ENCODE assay signal across 1 cellular context in the genomic region with DNA sequence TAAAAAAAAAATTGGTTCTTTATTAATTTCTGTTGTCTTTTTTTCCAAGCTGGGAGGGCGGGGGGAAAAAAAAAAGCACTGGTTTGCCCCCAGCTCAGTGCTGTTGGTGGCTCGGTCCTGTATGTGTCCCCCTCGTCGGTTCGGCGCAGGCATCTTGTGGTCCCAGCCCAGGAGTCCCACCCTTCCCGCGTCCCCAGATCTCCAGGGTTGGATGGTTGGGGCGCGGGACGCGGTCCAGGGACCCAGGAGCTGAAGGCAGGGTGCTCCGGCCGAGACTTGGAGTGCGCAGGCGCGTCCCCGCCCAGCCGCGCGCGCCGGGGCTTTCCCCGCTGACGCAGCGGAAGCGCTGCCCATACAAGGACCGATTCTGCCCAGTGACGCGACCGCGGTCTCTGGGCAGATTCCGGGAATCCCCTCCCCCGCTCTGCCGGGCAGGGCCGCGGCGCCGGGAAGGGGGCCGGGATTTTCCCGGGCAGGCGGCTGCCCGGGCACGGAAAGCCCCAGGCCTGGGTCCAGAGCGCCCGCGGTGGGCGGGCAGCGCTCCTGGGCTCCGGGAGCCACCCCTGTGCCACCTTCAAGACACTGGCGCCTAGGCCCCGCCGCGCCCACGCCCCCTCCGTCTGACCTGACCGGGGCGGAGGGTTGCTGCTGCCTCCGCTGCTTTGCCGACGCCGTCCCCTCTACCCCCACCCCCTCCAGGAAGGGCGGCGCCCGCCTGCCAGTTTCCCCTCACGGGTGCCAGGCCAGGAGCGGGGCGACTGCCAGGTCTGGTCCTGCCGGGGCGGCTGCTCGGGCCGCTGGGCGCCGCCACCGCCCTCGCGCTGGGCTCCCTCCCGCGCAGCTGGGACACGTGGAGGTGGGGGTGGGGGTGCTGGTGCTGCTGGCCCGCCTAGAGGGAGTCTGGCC.
A peak's percentile ranks its signal among the peaks of the same experiment; 100 is the strongest.
TF ChIP-seq lines count a peak whose summit lies in the region.

No MANE protein-coding gene starts in this region.

TF ChIP-seq in GM12878, 131 proteins besides CTCF, POLR2A, EP300 and RAD21 (continued from another document and continues in another):
- TF ChIP-seq, protein P1, sequence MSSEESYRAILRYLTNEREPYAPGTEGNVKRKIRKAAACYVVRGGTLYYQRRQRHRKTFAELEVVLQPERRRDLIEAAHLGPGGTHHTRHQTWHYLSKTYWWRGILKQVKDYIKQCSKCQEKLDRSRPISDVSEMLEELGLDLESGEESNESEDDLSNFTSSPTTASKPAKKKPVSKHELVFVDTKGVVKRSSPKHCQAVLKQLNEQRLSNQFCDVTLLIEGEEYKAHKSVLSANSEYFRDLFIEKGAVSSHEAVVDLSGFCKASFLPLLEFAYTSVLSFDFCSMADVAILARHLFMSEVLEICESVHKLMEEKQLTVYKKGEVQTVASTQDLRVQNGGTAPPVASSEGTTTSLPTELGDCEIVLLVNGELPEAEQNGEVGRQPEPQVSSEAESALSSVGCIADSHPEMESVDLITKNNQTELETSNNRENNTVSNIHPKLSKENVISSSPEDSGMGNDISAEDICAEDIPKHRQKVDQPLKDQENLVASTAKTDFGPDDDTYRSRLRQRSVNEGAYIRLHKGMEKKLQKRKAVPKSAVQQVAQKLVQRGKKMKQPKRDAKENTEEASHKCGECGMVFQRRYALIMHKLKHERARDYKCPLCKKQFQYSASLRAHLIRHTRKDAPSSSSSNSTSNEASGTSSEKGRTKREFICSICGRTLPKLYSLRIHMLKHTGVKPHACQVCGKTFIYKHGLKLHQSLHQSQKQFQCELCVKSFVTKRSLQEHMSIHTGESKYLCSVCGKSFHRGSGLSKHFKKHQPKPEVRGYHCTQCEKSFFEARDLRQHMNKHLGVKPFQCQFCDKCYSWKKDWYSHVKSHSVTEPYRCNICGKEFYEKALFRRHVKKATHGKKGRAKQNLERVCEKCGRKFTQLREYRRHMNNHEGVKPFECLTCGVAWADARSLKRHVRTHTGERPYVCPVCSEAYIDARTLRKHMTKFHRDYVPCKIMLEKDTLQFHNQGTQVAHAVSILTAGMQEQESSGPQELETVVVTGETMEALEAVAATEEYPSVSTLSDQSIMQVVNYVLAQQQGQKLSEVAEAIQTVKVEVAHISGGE (CRISPR knock-in tag; IDR thresholded peaks at IDR 0.05), result 0 out of 2 replicates have a peak, but pooled peaks have one; percentile 33
- TF ChIP-seq, protein P2, sequence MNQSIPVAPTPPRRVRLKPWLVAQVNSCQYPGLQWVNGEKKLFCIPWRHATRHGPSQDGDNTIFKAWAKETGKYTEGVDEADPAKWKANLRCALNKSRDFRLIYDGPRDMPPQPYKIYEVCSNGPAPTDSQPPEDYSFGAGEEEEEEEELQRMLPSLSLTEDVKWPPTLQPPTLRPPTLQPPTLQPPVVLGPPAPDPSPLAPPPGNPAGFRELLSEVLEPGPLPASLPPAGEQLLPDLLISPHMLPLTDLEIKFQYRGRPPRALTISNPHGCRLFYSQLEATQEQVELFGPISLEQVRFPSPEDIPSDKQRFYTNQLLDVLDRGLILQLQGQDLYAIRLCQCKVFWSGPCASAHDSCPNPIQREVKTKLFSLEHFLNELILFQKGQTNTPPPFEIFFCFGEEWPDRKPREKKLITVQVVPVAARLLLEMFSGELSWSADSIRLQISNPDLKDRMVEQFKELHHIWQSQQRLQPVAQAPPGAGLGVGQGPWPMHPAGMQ (IDR thresholded peaks at IDR 0.05; ENCODE audit: borderline replicate concordance), result no peak
- TF ChIP-seq RELA (IDR thresholded peaks at IDR 0.05; ENCODE audit: borderline replicate concordance, partially characterized antibody) (peak; percentile 99), EGR1 (IDR thresholded peaks at IDR 0.05; ENCODE audit: borderline replicate concordance in 1 of 2, low read depth in 2 of 2, low read length in 2 of 2) (peak; percentile 11 to 62), POLR2AphosphoS2 (IDR thresholded peaks at IDR 0.05; ENCODE audit: low read depth, low read length) (peak; percentile 99), SRF (IDR thresholded peaks at IDR 0.05; ENCODE audit: low read depth in 2 of 2, low read length in 2 of 2) (peak; percentile 100), ATF7 (IDR thresholded peaks at IDR 0.05; ENCODE audit: low read depth) (peak; percentile 25; the same call in 1 of the 2 replicates), SIX5 (IDR thresholded peaks at IDR 0.05; ENCODE audit: low read depth, low read length, severe bottlenecking) (no peak), MEF2A (IDR thresholded peaks at IDR 0.05; ENCODE audit: insufficient read depth, low read depth, low read length) (no peak), SMAD1 (IDR thresholded peaks at IDR 0.05; ENCODE audit: low read depth, partially characterized antibody) (peak; percentile 74), STAT3 (IDR thresholded peaks at IDR 0.05; ENCODE audit: low read depth, low read length) (peak; percentile 70; the same call in 1 of the 2 replicates), ZNF622 (IDR thresholded peaks at IDR 0.05) (no peak), MEF2B (IDR thresholded peaks at IDR 0.05; ENCODE audit: partially characterized antibody, poor library complexity, severe bottlenecking) (peak; percentile 38), ASH2L (IDR thresholded peaks at IDR 0.05; ENCODE audit: borderline replicate concordance, low read depth) (no peak), NR2C2 (IDR thresholded peaks at IDR 0.05; ENCODE audit: borderline replicate concordance, control insufficient read depth, insufficient read length, low read depth) (no peak), CBFB (IDR thresholded peaks at IDR 0.05; ENCODE audit: low read depth) (peak; percentile 70; the same call in 1 of the 2 replicates), MYC (IDR thresholded peaks at IDR 0.05; ENCODE audit: insufficient read depth, insufficient read length, insufficient replicate concordance, low read length, severe bottlenecking) (peak; percentile 55), SREBF1 (IDR thresholded peaks at IDR 0.05; ENCODE audit: low read length) (no peak; the same call in 1 of the 2 replicates), HCFC1 (IDR thresholded peaks at IDR 0.05; ENCODE audit: low read length) (peak; percentile 34; the same call in 1 of the 2 replicates), DPF2 (IDR thresholded peaks at IDR 0.05) (peak; percentile 98), KLF5 (IDR thresholded peaks at IDR 0.05; ENCODE audit: partially characterized antibody) (peak; percentile 90), TCF7 (IDR thresholded peaks at IDR 0.05; ENCODE audit: borderline replicate concordance) (no peak), PAX8 (IDR thresholded peaks at IDR 0.05) (no peak), HDAC6 (IDR thresholded peaks at IDR 0.05; ENCODE audit: unreplicated experiment) (no peak), BHLHE40 (IDR thresholded peaks at IDR 0.05; ENCODE audit: borderline replicate concordance in 1 of 2, low read depth in 2 of 2, low read length in 1 of 2) (peak; percentile 71 to 72), NR2F1 (conservative IDR thresholded peaks at IDR 0.05) (peak; percentile 91), YY1 (IDR thresholded peaks at IDR 0.05; ENCODE audit: low read depth, low read length) (0 out of 2 replicates have a peak, but pooled peaks have one; percentile 25), BRCA1 (IDR thresholded peaks at IDR 0.05; ENCODE audit: low read depth, low read length) (0 out of 2 replicates have a peak, but pooled peaks have one; percentile 27), ZSCAN29 (IDR thresholded peaks at IDR 0.05) (no peak)
- TF ChIP-seq, protein P3, sequence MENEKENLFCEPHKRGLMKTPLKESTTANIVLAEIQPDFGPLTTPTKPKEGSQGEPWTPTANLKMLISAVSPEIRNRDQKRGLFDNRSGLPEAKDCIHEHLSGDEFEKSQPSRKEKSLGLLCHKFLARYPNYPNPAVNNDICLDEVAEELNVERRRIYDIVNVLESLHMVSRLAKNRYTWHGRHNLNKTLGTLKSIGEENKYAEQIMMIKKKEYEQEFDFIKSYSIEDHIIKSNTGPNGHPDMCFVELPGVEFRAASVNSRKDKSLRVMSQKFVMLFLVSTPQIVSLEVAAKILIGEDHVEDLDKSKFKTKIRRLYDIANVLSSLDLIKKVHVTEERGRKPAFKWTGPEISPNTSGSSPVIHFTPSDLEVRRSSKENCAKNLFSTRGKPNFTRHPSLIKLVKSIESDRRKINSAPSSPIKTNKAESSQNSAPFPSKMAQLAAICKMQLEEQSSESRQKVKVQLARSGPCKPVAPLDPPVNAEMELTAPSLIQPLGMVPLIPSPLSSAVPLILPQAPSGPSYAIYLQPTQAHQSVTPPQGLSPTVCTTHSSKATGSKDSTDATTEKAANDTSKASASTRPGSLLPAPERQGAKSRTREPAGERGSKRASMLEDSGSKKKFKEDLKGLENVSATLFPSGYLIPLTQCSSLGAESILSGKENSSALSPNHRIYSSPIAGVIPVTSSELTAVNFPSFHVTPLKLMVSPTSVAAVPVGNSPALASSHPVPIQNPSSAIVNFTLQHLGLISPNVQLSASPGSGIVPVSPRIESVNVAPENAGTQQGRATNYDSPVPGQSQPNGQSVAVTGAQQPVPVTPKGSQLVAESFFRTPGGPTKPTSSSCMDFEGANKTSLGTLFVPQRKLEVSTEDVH (IDR thresholded peaks at IDR 0.05; ENCODE audit: low read depth, partially characterized antibody), result no peak
- TF ChIP-seq, protein P4, sequence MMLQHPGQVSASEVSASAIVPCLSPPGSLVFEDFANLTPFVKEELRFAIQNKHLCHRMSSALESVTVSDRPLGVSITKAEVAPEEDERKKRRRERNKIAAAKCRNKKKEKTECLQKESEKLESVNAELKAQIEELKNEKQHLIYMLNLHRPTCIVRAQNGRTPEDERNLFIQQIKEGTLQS (IDR thresholded peaks at IDR 0.05; ENCODE audit: borderline replicate concordance, extremely low read depth, low read depth, low read length), result no peak
- TF ChIP-seq, protein P5, sequence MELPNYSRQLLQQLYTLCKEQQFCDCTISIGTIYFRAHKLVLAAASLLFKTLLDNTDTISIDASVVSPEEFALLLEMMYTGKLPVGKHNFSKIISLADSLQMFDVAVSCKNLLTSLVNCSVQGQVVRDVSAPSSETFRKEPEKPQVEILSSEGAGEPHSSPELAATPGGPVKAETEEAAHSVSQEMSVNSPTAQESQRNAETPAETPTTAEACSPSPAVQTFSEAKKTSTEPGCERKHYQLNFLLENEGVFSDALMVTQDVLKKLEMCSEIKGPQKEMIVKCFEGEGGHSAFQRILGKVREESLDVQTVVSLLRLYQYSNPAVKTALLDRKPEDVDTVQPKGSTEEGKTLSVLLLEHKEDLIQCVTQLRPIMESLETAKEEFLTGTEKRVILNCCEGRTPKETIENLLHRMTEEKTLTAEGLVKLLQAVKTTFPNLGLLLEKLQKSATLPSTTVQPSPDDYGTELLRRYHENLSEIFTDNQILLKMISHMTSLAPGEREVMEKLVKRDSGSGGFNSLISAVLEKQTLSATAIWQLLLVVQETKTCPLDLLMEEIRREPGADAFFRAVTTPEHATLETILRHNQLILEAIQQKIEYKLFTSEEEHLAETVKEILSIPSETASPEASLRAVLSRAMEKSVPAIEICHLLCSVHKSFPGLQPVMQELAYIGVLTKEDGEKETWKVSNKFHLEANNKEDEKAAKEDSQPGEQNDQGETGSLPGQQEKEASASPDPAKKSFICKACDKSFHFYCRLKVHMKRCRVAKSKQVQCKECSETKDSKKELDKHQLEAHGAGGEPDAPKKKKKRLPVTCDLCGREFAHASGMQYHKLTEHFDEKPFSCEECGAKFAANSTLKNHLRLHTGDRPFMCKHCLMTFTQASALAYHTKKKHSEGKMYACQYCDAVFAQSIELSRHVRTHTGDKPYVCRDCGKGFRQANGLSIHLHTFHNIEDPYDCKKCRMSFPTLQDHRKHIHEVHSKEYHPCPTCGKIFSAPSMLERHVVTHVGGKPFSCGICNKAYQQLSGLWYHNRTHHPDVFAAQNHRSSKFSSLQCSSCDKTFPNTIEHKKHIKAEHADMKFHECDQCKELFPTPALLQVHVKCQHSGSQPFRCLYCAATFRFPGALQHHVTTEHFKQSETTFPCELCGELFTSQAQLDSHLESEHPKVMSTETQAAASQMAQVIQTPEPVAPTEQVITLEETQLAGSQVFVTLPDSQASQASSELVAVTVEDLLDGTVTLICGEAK (IDR thresholded peaks at IDR 0.05; ENCODE audit: borderline replicate concordance), result no peak
- TF ChIP-seq, protein P6, sequence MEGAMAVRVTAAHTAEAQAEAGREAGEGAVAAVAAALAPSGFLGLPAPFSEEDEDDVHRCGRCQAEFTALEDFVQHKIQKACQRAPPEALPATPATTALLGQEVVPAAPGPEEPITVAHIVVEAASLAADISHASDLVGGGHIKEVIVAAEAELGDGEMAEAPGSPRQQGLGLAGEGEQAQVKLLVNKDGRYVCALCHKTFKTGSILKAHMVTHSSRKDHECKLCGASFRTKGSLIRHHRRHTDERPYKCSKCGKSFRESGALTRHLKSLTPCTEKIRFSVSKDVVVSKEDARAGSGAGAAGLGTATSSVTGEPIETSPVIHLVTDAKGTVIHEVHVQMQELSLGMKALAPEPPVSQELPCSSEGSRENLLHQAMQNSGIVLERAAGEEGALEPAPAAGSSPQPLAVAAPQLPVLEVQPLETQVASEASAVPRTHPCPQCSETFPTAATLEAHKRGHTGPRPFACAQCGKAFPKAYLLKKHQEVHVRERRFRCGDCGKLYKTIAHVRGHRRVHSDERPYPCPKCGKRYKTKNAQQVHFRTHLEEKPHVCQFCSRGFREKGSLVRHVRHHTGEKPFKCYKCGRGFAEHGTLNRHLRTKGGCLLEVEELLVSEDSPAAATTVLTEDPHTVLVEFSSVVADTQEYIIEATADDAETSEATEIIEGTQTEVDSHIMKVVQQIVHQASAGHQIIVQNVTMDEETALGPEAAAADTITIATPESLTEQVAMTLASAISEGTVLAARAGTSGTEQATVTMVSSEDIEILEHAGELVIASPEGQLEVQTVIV (IDR thresholded peaks at IDR 0.05; ENCODE audit: borderline replicate concordance, partially characterized antibody), result no peak
- TF ChIP-seq, protein P7, sequence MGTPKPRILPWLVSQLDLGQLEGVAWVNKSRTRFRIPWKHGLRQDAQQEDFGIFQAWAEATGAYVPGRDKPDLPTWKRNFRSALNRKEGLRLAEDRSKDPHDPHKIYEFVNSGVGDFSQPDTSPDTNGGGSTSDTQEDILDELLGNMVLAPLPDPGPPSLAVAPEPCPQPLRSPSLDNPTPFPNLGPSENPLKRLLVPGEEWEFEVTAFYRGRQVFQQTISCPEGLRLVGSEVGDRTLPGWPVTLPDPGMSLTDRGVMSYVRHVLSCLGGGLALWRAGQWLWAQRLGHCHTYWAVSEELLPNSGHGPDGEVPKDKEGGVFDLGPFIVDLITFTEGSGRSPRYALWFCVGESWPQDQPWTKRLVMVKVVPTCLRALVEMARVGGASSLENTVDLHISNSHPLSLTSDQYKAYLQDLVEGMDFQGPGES (IDR thresholded peaks at IDR 0.05), result no peak
- TF ChIP-seq, protein P8, sequence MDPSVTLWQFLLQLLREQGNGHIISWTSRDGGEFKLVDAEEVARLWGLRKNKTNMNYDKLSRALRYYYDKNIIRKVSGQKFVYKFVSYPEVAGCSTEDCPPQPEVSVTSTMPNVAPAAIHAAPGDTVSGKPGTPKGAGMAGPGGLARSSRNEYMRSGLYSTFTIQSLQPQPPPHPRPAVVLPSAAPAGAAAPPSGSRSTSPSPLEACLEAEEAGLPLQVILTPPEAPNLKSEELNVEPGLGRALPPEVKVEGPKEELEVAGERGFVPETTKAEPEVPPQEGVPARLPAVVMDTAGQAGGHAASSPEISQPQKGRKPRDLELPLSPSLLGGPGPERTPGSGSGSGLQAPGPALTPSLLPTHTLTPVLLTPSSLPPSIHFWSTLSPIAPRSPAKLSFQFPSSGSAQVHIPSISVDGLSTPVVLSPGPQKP (IDR thresholded peaks at IDR 0.05; ENCODE audit: low read depth, low read length), result peak; percentile 100
